ENCODE assay signal across 30 cellular contexts in the genomic region with DNA sequence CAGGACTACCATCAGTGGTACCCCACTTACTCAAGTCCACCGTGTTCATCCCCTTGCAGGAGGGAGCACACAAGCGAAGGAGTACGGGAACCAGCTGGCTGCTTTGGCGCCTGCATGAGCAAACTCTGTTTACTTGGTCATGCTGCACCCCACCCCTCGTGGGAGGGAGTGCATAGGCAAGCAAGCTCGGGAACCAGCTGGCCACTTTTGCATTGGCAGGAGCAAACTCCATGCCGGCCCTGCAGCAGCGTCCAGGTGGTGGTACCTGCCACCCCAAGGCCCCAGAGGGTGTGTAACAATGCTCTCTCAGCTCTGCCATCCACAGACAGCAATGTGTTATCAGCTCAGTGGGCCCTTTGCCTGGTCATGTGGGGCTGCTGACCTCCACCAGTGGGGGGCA.
"Had no signal": no experiment of that assay in that cellular context is flagged by ENCODE, and none has a peak within 500 bp of the region (broad histone marks: within the 10 kb centered on the region; RNA-seq: fewer than 3 reads in every experiment).

No MANE protein-coding gene starts in this region.

- H3K27me3 ChIP-seq: breast epithelium, colonic mucosa, right lobe of liver, stomach, transverse colon had no signal

- H3K4me3 ChIP-seq: breast epithelium, colonic mucosa, dorsolateral prefrontal cortex, lower lobe of right lung, mucosa of descending colon, right lobe of liver, skin epidermis, stomach, transverse colon had no signal

- ATAC-seq: activated CD4-positive, alpha-beta T cell treated with anti-CD3 and anti-CD28 coated beads for 36 hours; effector memory CD8-positive, alpha-beta T cell; esophagus mucosa; left lobe of liver; mucosa of descending colon; right lobe of liver; stimulated activated effector memory CD8-positive, alpha-beta T cell treated with anti-CD3 and anti-CD28 coated beads, Interleukin-12 subunit alpha, Interleukin-12 subunit beta, amount 100 ng/mL, for 72 hours had no signal

- H3K27ac ChIP-seq: breast epithelium, colonic mucosa, dorsolateral prefrontal cortex, lower lobe of right lung, parathyroid adenoma, right lobe of liver, skin epidermis, stomach, transverse colon had no signal

- H3K36me3 Mint-ChIP-seq: activated naive CD8-positive, alpha-beta T cell treated with anti-CD3 and anti-CD28 coated beads, Interleukin-2, amount 10 ng/mL, durations not matched to agents 7 days and 5 days; stimulated activated effector memory CD8-positive, alpha-beta T cell treated with anti-CD3 and anti-CD28 coated beads, Interleukin-12 subunit alpha, Interleukin-12 subunit beta, amount 100 ng/mL, for 72 hours had no signal

- H3K4me1 Mint-ChIP-seq: activated B cell treated with CpG ODN at 0.5 μM for 24 hours; activated CD4-positive, alpha-beta T cell treated with anti-CD3 and anti-CD28 coated beads for 36 hours; activated naive CD8-positive, alpha-beta T cell treated with anti-CD3 and anti-CD28 coated beads, Interleukin-2, amount 10 ng/mL, durations not matched to agents 7 days and 5 days; central memory CD8-positive, alpha-beta T cell; nephron progenitor cell; stimulated activated effector memory CD8-positive, alpha-beta T cell treated with anti-CD3 and anti-CD28 coated beads, Interleukin-12 subunit alpha, Interleukin-12 subunit beta, amount 100 ng/mL, for 72 hours had no signal

- H3K27ac Mint-ChIP-seq: activated B cell treated with CpG ODN at 0.5 μM for 24 hours; activated CD4-positive, alpha-beta T cell treated with anti-CD3 and anti-CD28 coated beads for 36 hours; activated naive CD4-positive, alpha-beta T cell treated with anti-CD3 and anti-CD28 coated beads for 36 hours; activated naive CD8-positive, alpha-beta T cell treated with anti-CD3 and anti-CD28 coated beads, Interleukin-2, amount 10 ng/mL, durations not matched to agents 7 days and 5 days; effector memory CD8-positive, alpha-beta T cell; nephron progenitor cell; stimulated activated effector memory CD8-positive, alpha-beta T cell treated with anti-CD3 and anti-CD28 coated beads, Interleukin-12 subunit alpha, Interleukin-12 subunit beta, amount 100 ng/mL, for 72 hours had no signal

- H3K27me3 Mint-ChIP-seq: activated B cell treated with CpG ODN at 0.5 μM for 24 hours; activated CD4-positive, alpha-beta T cell treated with anti-CD3 and anti-CD28 coated beads for 36 hours; central memory CD8-positive, alpha-beta T cell; effector memory CD8-positive, alpha-beta T cell had no signal

- DNase-seq: activated B cell treated with CpG ODN at 0.5 μM for 24 hours; activated CD4-positive, alpha-beta T cell treated with anti-CD3 and anti-CD28 coated beads for 36 hours; activated CD4-positive, alpha-beta T cell treated with anti-CD3 and anti-CD28 coated beads, Interleukin-2, amount 50 U/mL, for 4 hours; activated CD8-positive, alpha-beta memory T cell treated with anti-CD3 and anti-CD28 coated beads for 24 hours; activated effector memory CD4-positive, alpha-beta T cell treated with Interleukin-2 at 50 U/mL for 16 hours; activated naive CD4-positive, alpha-beta T cell treated with anti-CD3 and anti-CD28 coated beads for 36 hours; activated naive CD8-positive, alpha-beta T cell treated with anti-CD3 and anti-CD28 coated beads, Interleukin-2, amount 10 ng/mL, durations not matched to agents 7 days and 5 days; activated T-cell treated with anti-CD3 and anti-CD28 coated beads, Interleukin-2, amount 50 U/mL, for 48 hours; amniotic stem cell; colonic mucosa; dorsolateral prefrontal cortex; effector memory CD8-positive, alpha-beta T cell; foreskin melanocyte; kidney; lower lobe of right lung; mesendoderm; mucosa of descending colon; nephron progenitor cell; nucleus accumbens; right lobe of liver; stimulated activated CD4-positive, alpha-beta T cell treated with anti-CD3 and anti-CD28 coated beads, Interleukin-2, amount 100 ng/mL, for 24 hours; stomach; transverse colon had no signal

- H3K4me1 ChIP-seq: breast epithelium, colonic mucosa, lower lobe of right lung, parathyroid adenoma, stomach, transverse colon had no signal

- H3K36me3 ChIP-seq: breast epithelium, colonic mucosa, lower lobe of right lung, right lobe of liver, stomach, transverse colon had no signal

- H3K4me3 Mint-ChIP-seq: activated B cell treated with CpG ODN at 0.5 μM for 24 hours; activated CD4-positive, alpha-beta T cell treated with anti-CD3 and anti-CD28 coated beads for 36 hours; activated naive CD4-positive, alpha-beta T cell treated with anti-CD3 and anti-CD28 coated beads for 36 hours; activated naive CD8-positive, alpha-beta T cell treated with anti-CD3 and anti-CD28 coated beads, Interleukin-2, amount 10 ng/mL, durations not matched to agents 7 days and 5 days; central memory CD8-positive, alpha-beta T cell; effector memory CD8-positive, alpha-beta T cell; nephron progenitor cell; stimulated activated effector memory CD8-positive, alpha-beta T cell treated with anti-CD3 and anti-CD28 coated beads, Interleukin-12 subunit alpha, Interleukin-12 subunit beta, amount 100 ng/mL, for 72 hours had no signal

- H3K9me3 ChIP-seq: colonic mucosa, lower lobe of right lung, mucosa of descending colon, right lobe of liver, transverse colon had no signal

- H3K9me3 Mint-ChIP-seq: activated B cell treated with CpG ODN at 0.5 μM for 24 hours; activated naive CD4-positive, alpha-beta T cell treated with anti-CD3 and anti-CD28 coated beads for 36 hours; activated naive CD8-positive, alpha-beta T cell treated with anti-CD3 and anti-CD28 coated beads, Interleukin-2, amount 10 ng/mL, durations not matched to agents 7 days and 5 days; central memory CD8-positive, alpha-beta T cell; effector memory CD8-positive, alpha-beta T cell; nephron progenitor cell; stimulated activated effector memory CD8-positive, alpha-beta T cell treated with anti-CD3 and anti-CD28 coated beads, Interleukin-12 subunit alpha, Interleukin-12 subunit beta, amount 100 ng/mL, for 72 hours had no signal
